Comparison of ENCODE assay signal across 18 cellular contexts in genomic region chr7:150993511-150993910, GRCh38. TPM values are rescaled to one million over a fixed set of nuclear protein-coding genes. Genes with fewer than 3 reads are reported as not detected.
A peak's percentile ranks its signal among the peaks of the same experiment; 100 is the strongest.
DNase-seq lines count a peak whose midpoint lies in the region; ATAC-seq and TF ChIP-seq lines count a peak whose summit lies in the region.
"Had no signal": no experiment of that assay in that cellular context is flagged by ENCODE, and none has a peak within 500 bp of the region (broad histone marks: within the 10 kb centered on the region; RNA-seq: fewer than 3 reads in every experiment).

No MANE protein-coding gene starts in this region.

- H2AFZ ChIP-seq in osteoblast (ENCODE audit: low read length), result no peak overlapping the region

- intact Hi-C loops in left lung (cut with DNase I), result no loop called here

- H3K27me3 ChIP-seq in H7 (ENCODE audit: control insufficient read depth, insufficient read depth, low read length) (no peaks in the 10 kb centered on the region), esophagus (ENCODE audit: control insufficient read depth in 1 of 2, insufficient read depth in 2 of 2, low read length in 2 of 2) (no peaks in the 10 kb centered on the region), left lung (peaks cover 0 to 17% of the 10 kb centered on the region in 2 donors), skeletal muscle tissue (ENCODE audit: control insufficient read depth in 3 of 3, insufficient read depth in 3 of 3, low read length in 3 of 3) (peaks cover 0 to 16% (median 7%) of the 10 kb centered on the region in 3 donors), osteoblast (ENCODE audit: insufficient read depth, low read length) (no peaks in the 10 kb centered on the region)
- H3K27me3 ChIP-seq in effector memory CD4-positive, alpha-beta T cell (replicated peaks; ENCODE audit: control insufficient read depth, insufficient read depth, low read length, poor library complexity, severe bottlenecking), result no peaks in the 10 kb centered on the region
- H3K27me3 ChIP-seq: adrenal gland had no signal

- no peaks in the 10 kb centered on the region for H4K20me1 ChIP-seq in osteoblast (ENCODE audit: insufficient read depth, low read length)

- H3K36me3 ChIP-seq in H7 (replicated peaks; ENCODE audit: control insufficient read depth, insufficient read depth, low read length) (no peaks in the 10 kb centered on the region), esophagus (ENCODE audit: control insufficient read depth in 2 of 2, insufficient read depth in 2 of 2, low read length in 1 of 2) (no peaks in the 10 kb centered on the region), left lung (no peaks in the 10 kb centered on the region), skeletal muscle tissue (ENCODE audit: control insufficient read depth in 3 of 3, insufficient read depth in 3 of 3, low read length in 3 of 3) (peaks cover 0 to 2% (median 0%) of the 10 kb centered on the region in 3 donors), osteoblast (ENCODE audit: insufficient read depth, low read length) (no peaks in the 10 kb centered on the region)
- H3K36me3 ChIP-seq in effector memory CD4-positive, alpha-beta T cell (ENCODE audit: control insufficient read depth, insufficient read depth, low read length), result no peaks in the 10 kb centered on the region
- H3K36me3 ChIP-seq: adrenal gland, HAP-1 had no signal

- peaks cover 0 to 3% of the 10 kb centered on the region in 2 donors for H3K4me1 ChIP-seq in esophagus (ENCODE audit: control insufficient read depth in 2 of 2, insufficient read depth in 2 of 2, low read length in 1 of 2)
- peaks cover under 1 to 36% of the 10 kb centered on the region in 2 donors for H3K4me1 ChIP-seq in left lung
- peaks cover 6 to 12% (median 6%) of the 10 kb centered on the region in 3 donors for H3K4me1 ChIP-seq in skeletal muscle tissue (ENCODE audit: control insufficient read depth in 3 of 3, insufficient read depth in 3 of 3, low read length in 3 of 3)
- peaks cover 43% of the 10 kb centered on the region for H3K4me1 ChIP-seq in effector memory CD4-positive, alpha-beta T cell (ENCODE audit: control insufficient read depth, insufficient read depth, low read length, poor library complexity, severe bottlenecking)
- no peaks in the 10 kb centered on the region for H3K4me1 ChIP-seq in osteoblast (ENCODE audit: insufficient read depth, low read length)
- H3K4me1 ChIP-seq: adrenal gland, HAP-1 had no signal

- H3K4me3 ChIP-seq in H7 (ENCODE audit: insufficient read depth, low read depth, low read length) (no peak overlapping the region), esophagus (ENCODE audit: low read depth in 1 of 2, low read length in 2 of 2) (no peak overlapping the region), left lung (peak overlapping the region in 1 of 2 donors; percentile 34), skeletal muscle tissue (ENCODE audit: low read length in 3 of 3) (peak overlapping the region in 1 of 3 donors; percentile 43), osteoblast (ENCODE audit: insufficient read depth, low read length) (no peak overlapping the region)
- no peak overlapping the region for H3K4me3 ChIP-seq in effector memory CD4-positive, alpha-beta T cell (ENCODE audit: insufficient read depth, low read depth, low read length, poor library complexity, severe bottlenecking)
- H3K4me3 ChIP-seq: HAP-1 had no signal

- TF ChIP-seq CTCF in left lung (IDR thresholded peaks at IDR 0.05) (no peak), GM10266 (IDR thresholded peaks at IDR 0.05; ENCODE audit: control insufficient read depth, insufficient read depth, low read depth, missing control alignments) (no peak), osteoblast (IDR thresholded peaks at IDR 0.05; ENCODE audit: extremely low read depth, low read depth, low read length) (no peak)

- ATAC-seq in left lung, result peak; percentile 36

- H3K27ac ChIP-seq in esophagus (ENCODE audit: low read depth in 2 of 2, low read length in 1 of 2) (peak overlapping the region; percentile 24 to 40), left lung (peak overlapping the region in 1 of 2 donors; percentile 39), skeletal muscle tissue (ENCODE audit: low read depth, low read length) (peak overlapping the region; percentile 28), osteoblast (ENCODE audit: low read depth, low read length) (no peak overlapping the region)
- no peak overlapping the region for H3K27ac ChIP-seq in effector memory CD4-positive, alpha-beta T cell (ENCODE audit: insufficient read depth, low read length, poor library complexity, severe bottlenecking)
- H3K27ac ChIP-seq: epithelial cell of prostate, VCaP had no signal

- no peak overlapping the region for H3K4me2 ChIP-seq in osteoblast (ENCODE audit: insufficient read depth, low read length)

- DNase-seq in H7 (peak; percentile 86), left lung (no peak), GM10266 (ENCODE audit: extremely low spot score) (no peak), GOT3 (lab: John Stamatoyannopoulos, UW) (no peak), osteoblast (ENCODE audit: insufficient read length, low spot score, missing footprints) (no peak)
- DNase-seq in effector memory CD4-positive, alpha-beta T cell, result no peak
- DNase-seq: ACHN; activated CD8-positive, alpha-beta T cell treated with anti-CD3 and anti-CD28 coated beads, Interleukin-2, amount 10 ng/mL, durations not matched to agents 7 days and 5 days; kidney glomerular epithelial cell; NCI-H2029 treated with DMSO at 0.1 percent for 48 hours; NCI-H748 treated with DMSO at 0.1 percent for 48 hours; stimulated activated CD4-positive, alpha-beta T cell treated with anti-CD3 and anti-CD28 coated beads, Interleukin-2, amount 100 ng/mL, for 24 hours had no signal

- peak overlapping the region in 1 of 3 donors; percentile 40 for H3K9ac ChIP-seq in skeletal muscle tissue (ENCODE audit: low read depth in 1 of 3, low read length in 3 of 3)

- H3K9me3 ChIP-seq in esophagus (ENCODE audit: control insufficient read depth in 2 of 2, insufficient read depth in 1 of 2, low read depth in 1 of 2, low read length in 1 of 2) (peaks cover 0 to 15% of the 10 kb centered on the region in 2 donors), left lung (peaks cover 0 to 12% of the 10 kb centered on the region in 2 donors), skeletal muscle tissue (ENCODE audit: control insufficient read depth in 3 of 3, low read length in 3 of 3) (no peaks in the 10 kb centered on the region), osteoblast (ENCODE audit: low read depth, low read length) (no peaks in the 10 kb centered on the region)
- peaks cover 10% of the 10 kb centered on the region for H3K9me3 ChIP-seq in effector memory CD4-positive, alpha-beta T cell (ENCODE audit: control insufficient read depth, low read length)
- H3K9me3 ChIP-seq: adrenal gland, HAP-1 had no signal

- no peaks in the 10 kb centered on the region for H3K79me2 ChIP-seq in osteoblast (ENCODE audit: insufficient read depth, low read length)

- 79 to 85% methylated on average over 14 of the region's 14 CpGs for WGBS in esophagus, 2 donors

RNA-seq across cellular contexts. Expression of gene NOS3, which starts 2.7 kb away (rescaled TPM):
- 15.5 and 16.5 TPM in 2 replicates for total RNA-seq in H7 (2014; rRNA removed; shearing (Covaris generic))
- polyA plus RNA-seq in esophagus, result 1 to 10 TPM; 4.5 to 4.9 TPM
- 10 to 100 TPM; 12.1 to 21.8 TPM for total RNA-seq in left lung
- total RNA-seq in skeletal muscle tissue, result 4.7 TPM
- total RNA-seq in osteoblast, result not detected in 2 replicates

RNA-seq across cellular contexts. Expression of gene KCNH2, which starts 15.4 kb away (rescaled TPM):
- 9.3 and 9.5 TPM in 2 replicates for total RNA-seq in H7 (2014; rRNA removed; shearing (Covaris generic))
- polyA plus RNA-seq in esophagus, result 1 to 10 TPM in 1 of 2 donors, under 1 TPM in 1; 0.88 to 2.0 TPM
- total RNA-seq in left lung, result 1 to 10 TPM in 1 of 2 donors, under 1 TPM in 1; 0.82 to 1.3 TPM
- total RNA-seq in skeletal muscle tissue, result 7.3 TPM
- not detected in 2 replicates for total RNA-seq in osteoblast
- total RNA-seq: activated CD8-positive, alpha-beta T cell treated with anti-CD3 and anti-CD28 coated beads, Interleukin-2, amount 10 ng/mL, durations not matched to agents 7 days and 5 days had no signal

RNA-seq across cellular contexts. Expression of gene ATG9B, which starts 30.8 kb away (rescaled TPM):
- 1.7 TPM in 2 replicates for total RNA-seq in H7 (2014; rRNA removed; shearing (Covaris generic))
- polyA plus RNA-seq in esophagus, result 100 to 1,000 TPM in 1 of 2 donors, 10 to 100 TPM in 1; 36.0 to 143 TPM
- total RNA-seq in left lung, result under 1 TPM; 0.68 to 0.70 TPM
- not detected for total RNA-seq in skeletal muscle tissue
- not detected in 2 replicates for total RNA-seq in osteoblast

RNA-seq across cellular contexts. Expression of gene ABCB8, which starts 34.7 kb away (rescaled TPM):
- total RNA-seq in H7 (2014; rRNA removed; shearing (Covaris generic)), result 26.7 and 29.7 TPM in 2 replicates
- 10 to 100 TPM; 24.0 to 27.6 TPM for polyA plus RNA-seq in esophagus
- total RNA-seq in left lung (10 to 100 TPM; 47.5 to 52.1 TPM), skeletal muscle tissue (15.7 TPM), osteoblast (32.6 and 35.1 TPM in 2 replicates)

RNA-seq across cellular contexts. Expression of gene ASIC3, which starts 54.8 kb away (rescaled TPM):
- 1.4 and 1.6 TPM in 2 replicates for total RNA-seq in H7 (2014; rRNA removed; shearing (Covaris generic))
- 1 to 10 TPM; 1.1 to 4.2 TPM for polyA plus RNA-seq in esophagus
- 1 to 10 TPM; 2.7 to 3.5 TPM for total RNA-seq in left lung
- total RNA-seq in skeletal muscle tissue, result not detected
- total RNA-seq in osteoblast, result under 0.01 and 0.29 TPM in 2 replicates

Comparison
In these comparisons a context has a peak if more than half of its experiments do, and no peak if none do; other contexts are left out.
1. H3K27ac ChIP-seq: peak in esophagus (2 of 2) and skeletal muscle tissue (single experiment); none in effector memory CD4-positive, alpha-beta T cell (single experiment) and osteoblast (single experiment).